ENCODE assay signal across 1 cellular context in genomic region chr7:26061340-26062239, GRCh38.
TF ChIP-seq lines count a peak whose summit lies in the region.

No MANE protein-coding gene starts in this region.

TF ChIP-seq in HCT116, 20 proteins besides CTCF, POLR2A, EP300 and RAD21 (continued from another document):
- TF ChIP-seq, protein P1, sequence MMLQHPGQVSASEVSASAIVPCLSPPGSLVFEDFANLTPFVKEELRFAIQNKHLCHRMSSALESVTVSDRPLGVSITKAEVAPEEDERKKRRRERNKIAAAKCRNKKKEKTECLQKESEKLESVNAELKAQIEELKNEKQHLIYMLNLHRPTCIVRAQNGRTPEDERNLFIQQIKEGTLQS (IDR thresholded peaks at IDR 0.05) = no peak
